Comparison of ENCODE assay signal across 20 cellular contexts in the genomic region with DNA sequence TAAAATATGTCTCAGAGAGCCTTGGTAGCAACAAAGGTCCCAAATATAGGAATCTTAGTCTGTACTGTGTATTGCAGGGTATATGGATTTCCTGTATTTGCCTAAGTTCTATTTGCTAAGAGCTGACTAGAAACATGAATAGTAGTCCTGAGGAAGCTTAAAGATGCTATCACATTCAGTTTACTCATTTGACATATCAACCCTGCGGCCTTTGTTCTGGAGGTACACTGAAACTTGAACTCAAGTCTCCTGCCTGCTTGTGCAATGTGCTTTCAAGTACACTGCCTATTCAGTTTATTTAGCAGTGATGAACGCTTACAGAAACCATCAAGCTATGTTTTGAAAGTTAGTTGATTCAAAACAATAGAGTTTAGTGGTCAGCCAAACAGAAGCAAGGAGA. TPM values are rescaled to one million over a fixed set of nuclear protein-coding genes. Genes with fewer than 3 reads are reported as not detected.
DNase-seq lines count a peak whose midpoint lies in the region; ATAC-seq and TF ChIP-seq lines count a peak whose summit lies in the region.
"Had no signal": no experiment of that assay in that cellular context is flagged by ENCODE, and none has a peak within 500 bp of the region (broad histone marks: within the 10 kb centered on the region; RNA-seq: fewer than 3 reads in every experiment).

No MANE protein-coding gene starts in this region.

- H3K4me1 Mint-ChIP-seq in stimulated activated naive CD8-positive, alpha-beta T cell treated with anti-CD3 and anti-CD28 coated beads, Interleukin-15, amount 100 ng/mL, for 72 hours: peaks cover 41% of the 10 kb centered on the region
- H3K4me1 Mint-ChIP-seq in type B pancreatic cell (ENCODE audit: unreplicated experiment): peaks cover 8% of the 10 kb centered on the region
- peaks cover 13% of the 10 kb centered on the region for H3K4me1 Mint-ChIP-seq in CD8-positive, alpha-beta T cell (ENCODE audit: low read depth)

- H3K27ac ChIP-seq in CD8-positive, alpha-beta T cell (ENCODE audit: low read depth, low read length): no peak overlapping the region
- H3K27ac ChIP-seq: pancreas, WERI-Rb-1 had no signal

- intact Hi-C loops in CD8-positive, alpha-beta T cell (cut with DNase I, micrococcal nuclease): no loop called here

- no peak overlapping the region for H3K27ac Mint-ChIP-seq in stimulated activated naive CD8-positive, alpha-beta T cell treated with anti-CD3 and anti-CD28 coated beads, Interleukin-15, amount 100 ng/mL, for 72 hours
- H3K27ac Mint-ChIP-seq in type B pancreatic cell: peak overlapping the region; percentile 87
- no peak overlapping the region for H3K27ac Mint-ChIP-seq in CD8-positive, alpha-beta T cell
- H3K27ac Mint-ChIP-seq: B cell had no signal

- no peaks in the 10 kb centered on the region for H3K36me3 Mint-ChIP-seq in type B pancreatic cell
- H3K36me3 Mint-ChIP-seq in CD8-positive, alpha-beta T cell: peaks cover 2% of the 10 kb centered on the region

- H3K36me3 ChIP-seq in CD8-positive, alpha-beta T cell (ENCODE audit: insufficient read depth, low read length): no peaks in the 10 kb centered on the region
- H3K36me3 ChIP-seq: pancreas, sigmoid colon, WERI-Rb-1 had no signal

- no peaks in the 10 kb centered on the region for H3K27me3 Mint-ChIP-seq in stimulated activated naive CD8-positive, alpha-beta T cell treated with anti-CD3 and anti-CD28 coated beads, Interleukin-15, amount 100 ng/mL, for 72 hours
- no peaks in the 10 kb centered on the region for H3K27me3 Mint-ChIP-seq in type B pancreatic cell
- no peaks in the 10 kb centered on the region for H3K27me3 Mint-ChIP-seq in CD8-positive, alpha-beta T cell (ENCODE audit: low read depth)
- H3K27me3 Mint-ChIP-seq: B cell, naive B cell had no signal

- no peak overlapping the region for H3K4me3 ChIP-seq in CD8-positive, alpha-beta T cell (ENCODE audit: low read depth, low read length)
- H3K4me3 ChIP-seq: pancreas, sigmoid colon had no signal

- CTCF ChIA-PET in CD8-positive, alpha-beta T cell (lab: Charles Lee): no interaction called here

- POLR2A ChIA-PET in CD8-positive, alpha-beta T cell (lab: Charles Lee): interaction anchor here (1.6 kb wide), 1 partner anchor 10 kb away, joined by 4 read pairs; no protein-coding TSS in a partner anchor

- no peak overlapping the region for H3K4me3 Mint-ChIP-seq in stimulated activated naive CD8-positive, alpha-beta T cell treated with anti-CD3 and anti-CD28 coated beads, Interleukin-15, amount 100 ng/mL, for 72 hours
- no peak overlapping the region for H3K4me3 Mint-ChIP-seq in type B pancreatic cell
- no peak overlapping the region for H3K4me3 Mint-ChIP-seq in CD8-positive, alpha-beta T cell
- H3K4me3 Mint-ChIP-seq: B cell, naive B cell had no signal

- ATAC-seq in stimulated activated naive CD8-positive, alpha-beta T cell treated with anti-CD3 and anti-CD28 coated beads, Interleukin-15, Interleukin-2, amounts not matched to agents 100 U/mL and 50 U/mL, for 24 hours: peak; percentile 52
- no peak for ATAC-seq in stimulated activated naive CD8-positive, alpha-beta T cell treated with anti-CD3 and anti-CD28 coated beads, Interleukin-15, amount 100 ng/mL, for 72 hours
- ATAC-seq in HG03196 (IDR thresholded peaks at IDR 0.05; ENCODE audit: unreplicated experiment): no peak
- ATAC-seq in CD8-positive, alpha-beta T cell: no peak

- no peaks in the 10 kb centered on the region for H3K4me1 ChIP-seq in CD8-positive, alpha-beta T cell (ENCODE audit: insufficient read depth, low read length)
- H3K4me1 ChIP-seq: pancreas had no signal

- H3K27me3 ChIP-seq in CD8-positive, alpha-beta T cell (ENCODE audit: insufficient read depth, low read length): no peaks in the 10 kb centered on the region
- H3K27me3 ChIP-seq: pancreas, sigmoid colon had no signal

- no peak for DNase-seq in stimulated activated naive CD8-positive, alpha-beta T cell treated with anti-CD3 and anti-CD28 coated beads, Interleukin-15, Interleukin-2, amounts not matched to agents 100 U/mL and 50 U/mL, for 24 hours
- DNase-seq in stimulated activated naive CD8-positive, alpha-beta T cell treated with anti-CD3 and anti-CD28 coated beads, Interleukin-15, amount 100 ng/mL, for 72 hours: no peak
- DNase-seq in amniotic epithelial cell (ENCODE audit: low read depth) (peak; percentile 77), iris pigment epithelial cell (ENCODE audit: low read depth) (peak; percentile 51), type B pancreatic cell (ENCODE audit: extremely low spot score, unreplicated experiment) (no peak), HPDE6-E6E7 (ENCODE audit: extremely low spot score) (no peak)
- no peak for DNase-seq in CD8-positive, alpha-beta T cell
- DNase-seq: activated effector memory CD4-positive, alpha-beta T cell treated with anti-CD3 and anti-CD28 coated beads, Interleukin-2, amount 50 U/mL, for 16 hours; aorta; glutamatergic neuron; H7; MM.1S; naive B cell; NCI-H2029; pancreas; sigmoid colon; stimulated activated CD4-positive, alpha-beta T cell treated with anti-CD3 and anti-CD28 coated beads, Interleukin-4, amount 100 ng/mL, for 24 hours; WERI-Rb-1 had no signal

- TF ChIP-seq CTCF in type B pancreatic cell (conservative IDR thresholded peaks at IDR 0.05): no peak
- TF ChIP-seq CTCF in CD8-positive, alpha-beta T cell (IDR thresholded peaks at IDR 0.05): no peak

- H3K9me3 ChIP-seq in CD8-positive, alpha-beta T cell (ENCODE audit: low read length): no peaks in the 10 kb centered on the region
- H3K9me3 ChIP-seq: pancreas, sigmoid colon had no signal

- H3K9me3 Mint-ChIP-seq in stimulated activated naive CD8-positive, alpha-beta T cell treated with anti-CD3 and anti-CD28 coated beads, Interleukin-15, amount 100 ng/mL, for 72 hours: no peaks in the 10 kb centered on the region
- H3K9me3 Mint-ChIP-seq in type B pancreatic cell: no peaks in the 10 kb centered on the region
- H3K9me3 Mint-ChIP-seq in CD8-positive, alpha-beta T cell: no peaks in the 10 kb centered on the region
- H3K9me3 Mint-ChIP-seq: naive B cell had no signal

RNA-seq across cellular contexts. Expression of gene IL1RAP, which starts 21.1 kb away (rescaled TPM):
- total RNA-seq in type B pancreatic cell (ENCODE audit: low replicate concordance): 8.2 and 14.8 TPM in 2 replicates
- 1 to 10 TPM; 9.4 TPM for total RNA-seq in CD8-positive, alpha-beta T cell

Comparison
In these comparisons a context has a peak if more than half of its experiments do, and no peak if none do; other contexts are left out.
1. DNase-seq: peak in amniotic epithelial cell (single experiment) and iris pigment epithelial cell (single experiment); none in stimulated activated naive CD8-positive, alpha-beta T cell treated with anti-CD3 and anti-CD28 coated beads, Interleukin-15, Interleukin-2, amounts not matched to agents 100 U/mL and 50 U/mL, for 24 hours (single experiment), stimulated activated naive CD8-positive, alpha-beta T cell treated with anti-CD3 and anti-CD28 coated beads, Interleukin-15, amount 100 ng/mL, for 72 hours (0 of 2), type B pancreatic cell (single experiment), HPDE6-E6E7 (single experiment) and CD8-positive, alpha-beta T cell (0 of 7).